23 cellular contexts compared by ENCODE assay signal in the genomic region with DNA sequence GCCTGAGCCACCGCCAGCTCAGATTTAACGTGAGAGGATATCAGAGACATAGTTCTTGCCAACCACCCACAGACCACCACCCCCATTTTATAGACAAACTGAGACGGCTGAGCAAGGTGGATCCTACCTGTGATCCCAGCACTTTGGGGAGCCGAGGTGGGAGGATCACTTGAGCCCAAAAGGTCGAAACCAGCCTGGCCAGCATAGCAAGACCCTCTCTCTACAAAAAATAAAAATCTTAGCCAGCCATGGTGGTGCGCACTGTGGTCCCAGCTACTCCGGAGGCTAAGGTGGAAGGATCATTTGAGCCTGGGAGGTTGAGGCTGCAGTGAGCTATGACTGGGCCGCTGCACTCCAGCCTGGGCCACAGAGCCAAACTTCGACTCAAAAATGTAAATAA. TPM values are rescaled to one million over a fixed set of nuclear protein-coding genes. Genes with fewer than 3 reads are reported as not detected.
A peak's percentile ranks its signal among the peaks of the same experiment; 100 is the strongest.
DNase-seq lines count a peak whose midpoint lies in the region; ATAC-seq and TF ChIP-seq lines count a peak whose summit lies in the region.
"Had no signal": no experiment of that assay in that cellular context is flagged by ENCODE, and none has a peak within 500 bp of the region (broad histone marks: within the 10 kb centered on the region; RNA-seq: fewer than 3 reads in every experiment).

No MANE protein-coding gene starts in this region.

- WGBS in mammary epithelial cell (ENCODE audit: low coverage, missing lambda C conversion rate), result 90% methylated on average over 7 of the region's 9 CpGs

- no peak overlapping the region for H2AFZ ChIP-seq in mammary epithelial cell (ENCODE audit: low read depth, low read length)
- H2AFZ ChIP-seq: GM23248 had no signal

- POLR2A ChIA-PET in CD8-positive, alpha-beta T cell (lab: Charles Lee), result no interaction called here
- POLR2A ChIA-PET in activated CD8-positive, alpha-beta T cell treated with anti-CD3 and anti-CD28 coated beads, Interleukin-2, amount 10 ng/mL, durations not matched to agents 7 days and 5 days (lab: Charles Lee), result no interaction called here

- no peak overlapping the region for H3K27ac ChIP-seq in CD4-positive, CD25-positive, alpha-beta regulatory T cell (ENCODE audit: insufficient read depth, low read length, poor library complexity, severe bottlenecking)
- H3K27ac ChIP-seq in CD8-positive, alpha-beta T cell (ENCODE audit: low read depth, low read length), result no peak overlapping the region
- no peak overlapping the region for H3K27ac ChIP-seq in mammary epithelial cell (ENCODE audit: insufficient read depth, low read depth, low read length)
- no peak overlapping the region for H3K27ac ChIP-seq in uterus
- H3K27ac ChIP-seq: GM23248, neutrophil, SJCRH30 had no signal

- intact Hi-C loops in CD8-positive, alpha-beta T cell (cut with DNase I, micrococcal nuclease), result loop anchor here (5.0 kb wide), 1 partner anchor 76 kb away; the partner anchor contains the start of gene FAM174C (in 2 of the 2)
- intact Hi-C loops in mammary epithelial cell (cut with micrococcal nuclease) (loop anchor here (5.0 kb wide), 1 partner anchor 36 kb away; no protein-coding TSS in a partner anchor), uterus (cut with DNase I; ENCODE audit: low total_unique reads) (no loop called here)

- peaks cover 13% of the 10 kb centered on the region for H3K36me3 Mint-ChIP-seq in CD4-positive, CD25-positive, alpha-beta regulatory T cell
- H3K36me3 Mint-ChIP-seq in CD8-positive, alpha-beta T cell, result peaks cover 15% of the 10 kb centered on the region
- peaks cover 14% of the 10 kb centered on the region for H3K36me3 Mint-ChIP-seq in activated CD8-positive, alpha-beta T cell treated with anti-CD3 and anti-CD28 coated beads, Interleukin-2, amount 10 ng/mL, durations not matched to agents 7 days and 5 days (ENCODE audit: low read depth)
- H3K36me3 Mint-ChIP-seq in memory B cell, result peaks cover 4% of the 10 kb centered on the region

- H3K27me3 Mint-ChIP-seq in CD4-positive, CD25-positive, alpha-beta regulatory T cell, result peaks cover 4% of the 10 kb centered on the region
- no peaks in the 10 kb centered on the region for H3K27me3 Mint-ChIP-seq in CD8-positive, alpha-beta T cell (ENCODE audit: low read depth)
- H3K27me3 Mint-ChIP-seq in activated CD8-positive, alpha-beta T cell treated with anti-CD3 and anti-CD28 coated beads, Interleukin-2, amount 10 ng/mL, durations not matched to agents 7 days and 5 days (ENCODE audit: low read depth), result peaks cover 8% of the 10 kb centered on the region
- H3K27me3 Mint-ChIP-seq in memory B cell, result no peaks in the 10 kb centered on the region

- H3K79me2 ChIP-seq in mammary epithelial cell (ENCODE audit: insufficient read depth, low read length), result peaks cover 12% of the 10 kb centered on the region

- H3K9ac ChIP-seq in mammary epithelial cell (ENCODE audit: insufficient read depth, low read length), result no peak overlapping the region
- H3K9ac ChIP-seq: GM23248 had no signal

- H3K4me1 Mint-ChIP-seq in CD4-positive, CD25-positive, alpha-beta regulatory T cell, result peaks cover 5 to 21% (median 13%) of the 10 kb centered on the region in 4 donors
- peaks cover 12% of the 10 kb centered on the region for H3K4me1 Mint-ChIP-seq in CD8-positive, alpha-beta T cell (ENCODE audit: low read depth)
- H3K4me1 Mint-ChIP-seq in activated CD8-positive, alpha-beta T cell treated with anti-CD3 and anti-CD28 coated beads, Interleukin-2, amount 10 ng/mL, durations not matched to agents 7 days and 5 days (ENCODE audit: low read depth), result peaks cover 14% of the 10 kb centered on the region
- H3K4me1 Mint-ChIP-seq in memory B cell, result peaks cover 8% of the 10 kb centered on the region

- no peak for TF ChIP-seq POLR2A in uterus (IDR thresholded peaks at IDR 0.05)

- no peaks in the 10 kb centered on the region for H3K27me3 ChIP-seq in CD4-positive, CD25-positive, alpha-beta regulatory T cell (ENCODE audit: control insufficient read depth, insufficient read depth, low read length)
- no peaks in the 10 kb centered on the region for H3K27me3 ChIP-seq in CD8-positive, alpha-beta T cell (ENCODE audit: insufficient read depth, low read length)
- H3K27me3 ChIP-seq in mammary epithelial cell (ENCODE audit: insufficient read depth, low read length) (peaks cover 1% of the 10 kb centered on the region), uterus (no peaks in the 10 kb centered on the region)
- H3K27me3 ChIP-seq: colonic mucosa, Peyer's patch, SJCRH30 had no signal

- in situ Hi-C loops in mammary epithelial cell (cut with MboI; ENCODE audit: low sequenced_read_pairs in 2 of 2), result no loop called here

- peaks cover 18% of the 10 kb centered on the region for H3K4me1 ChIP-seq in CD4-positive, CD25-positive, alpha-beta regulatory T cell (ENCODE audit: control insufficient read depth, insufficient read depth, low read length, poor library complexity, severe bottlenecking)
- peaks cover 10% of the 10 kb centered on the region for H3K4me1 ChIP-seq in CD8-positive, alpha-beta T cell (ENCODE audit: insufficient read depth, low read length)
- H3K4me1 ChIP-seq in mammary epithelial cell (ENCODE audit: insufficient read depth, low read length), result peaks cover 3% of the 10 kb centered on the region
- peaks cover 5 to 15% of the 10 kb centered on the region in 2 donors for H3K4me1 ChIP-seq in uterus
- H3K4me1 ChIP-seq: colonic mucosa had no signal

- ATAC-seq in CD4-positive, CD25-positive, alpha-beta regulatory T cell (ENCODE audit: low read depth in 2 of 2), result no peak
- ATAC-seq in CD8-positive, alpha-beta T cell, result no peak
- no peak for ATAC-seq in activated CD8-positive, alpha-beta T cell treated with anti-CD3 and anti-CD28 coated beads, Interleukin-2, amount 10 ng/mL, durations not matched to agents 7 days and 5 days
- no peak for ATAC-seq in memory B cell (ENCODE audit: low read depth)
- ATAC-seq: effector memory CD8-positive, alpha-beta T cell; esophagus mucosa had no signal

- H3K4me3 ChIP-seq in CD4-positive, CD25-positive, alpha-beta regulatory T cell (ENCODE audit: low read depth, low read length), result no peak overlapping the region
- H3K4me3 ChIP-seq in CD8-positive, alpha-beta T cell (ENCODE audit: low read depth, low read length), result no peak overlapping the region
- no peak overlapping the region for H3K4me3 ChIP-seq in mammary epithelial cell (replicated peaks in 1 of 3; ENCODE audit: insufficient read depth in 1 of 3, low read depth in 2 of 3, low read length in 3 of 3)
- H3K4me3 ChIP-seq in uterus, result no peak overlapping the region
- H3K4me3 ChIP-seq: colonic mucosa, GM23248, Peyer's patch, SJCRH30 had no signal

- no peak overlapping the region for H3K27ac Mint-ChIP-seq in CD4-positive, CD25-positive, alpha-beta regulatory T cell
- H3K27ac Mint-ChIP-seq in CD8-positive, alpha-beta T cell, result no peak overlapping the region
- H3K27ac Mint-ChIP-seq in activated CD8-positive, alpha-beta T cell treated with anti-CD3 and anti-CD28 coated beads, Interleukin-2, amount 10 ng/mL, durations not matched to agents 7 days and 5 days, result no peak overlapping the region
- no peak overlapping the region for H3K27ac Mint-ChIP-seq in memory B cell
- H3K27ac Mint-ChIP-seq: effector memory CD8-positive, alpha-beta T cell had no signal

- no peak for TF ChIP-seq CTCF in CD8-positive, alpha-beta T cell (IDR thresholded peaks at IDR 0.05)
- TF ChIP-seq CTCF in mammary epithelial cell (conservative IDR thresholded peaks at IDR 0.05 in 1 of 2, IDR thresholded peaks at IDR 0.05 in 1 of 2; ENCODE audit: extremely low read depth in 1 of 2, insufficient read depth in 1 of 2, low read depth in 1 of 2, low read length in 2 of 2) (no peak), uterus (IDR thresholded peaks at IDR 0.05) (no peak)

- no TSS peak for BruUV-seq in mammary epithelial cell (replicated peaks; lab: Mats Ljungman, UMichigan)

- dilution Hi-C loops in mammary epithelial cell (cut with HindIII; ENCODE audit: low sequenced_read_pairs), result no loop called here

- H3K4me3 Mint-ChIP-seq in CD4-positive, CD25-positive, alpha-beta regulatory T cell, result peak overlapping the region; percentile 30 to 91 (median 70)
- H3K4me3 Mint-ChIP-seq in CD8-positive, alpha-beta T cell, result peak overlapping the region; percentile 51
- H3K4me3 Mint-ChIP-seq in activated CD8-positive, alpha-beta T cell treated with anti-CD3 and anti-CD28 coated beads, Interleukin-2, amount 10 ng/mL, durations not matched to agents 7 days and 5 days, result peak overlapping the region; percentile 31
- peak overlapping the region; percentile 47 for H3K4me3 Mint-ChIP-seq in memory B cell

- H3K9me3 Mint-ChIP-seq in CD4-positive, CD25-positive, alpha-beta regulatory T cell, result no peaks in the 10 kb centered on the region
- H3K9me3 Mint-ChIP-seq in CD8-positive, alpha-beta T cell, result no peaks in the 10 kb centered on the region
- H3K9me3 Mint-ChIP-seq in activated CD8-positive, alpha-beta T cell treated with anti-CD3 and anti-CD28 coated beads, Interleukin-2, amount 10 ng/mL, durations not matched to agents 7 days and 5 days (ENCODE audit: insufficient read depth), result no peaks in the 10 kb centered on the region
- H3K9me3 Mint-ChIP-seq in memory B cell, result no peaks in the 10 kb centered on the region
- H3K9me3 Mint-ChIP-seq: effector memory CD8-positive, alpha-beta T cell had no signal

- H3K4me2 ChIP-seq in mammary epithelial cell (ENCODE audit: insufficient read depth, low read depth, low read length), result no peak overlapping the region

- no peaks in the 10 kb centered on the region for H3K9me3 ChIP-seq in CD4-positive, CD25-positive, alpha-beta regulatory T cell (ENCODE audit: control insufficient read depth in 2 of 2, low read length in 2 of 2)
- H3K9me3 ChIP-seq in CD8-positive, alpha-beta T cell (ENCODE audit: low read length), result no peaks in the 10 kb centered on the region
- H3K9me3 ChIP-seq in mammary epithelial cell (replicated peaks; ENCODE audit: insufficient read depth, low read length), result no peaks in the 10 kb centered on the region
- no peaks in the 10 kb centered on the region for H3K9me3 ChIP-seq in uterus
- H3K9me3 ChIP-seq: colonic mucosa, neutrophil, Peyer's patch, SJCRH30 had no signal

- DNase-seq in CD4-positive, CD25-positive, alpha-beta regulatory T cell, result no peak
- DNase-seq in CD8-positive, alpha-beta T cell, result no peak
- no peak for DNase-seq in activated CD8-positive, alpha-beta T cell treated with anti-CD3 and anti-CD28 coated beads, Interleukin-2, amount 10 ng/mL, durations not matched to agents 7 days and 5 days
- DNase-seq in memory B cell (ENCODE audit: low spot score in 2 of 2) (no peak), mammary epithelial cell (no peak), GM19240 (ENCODE audit: insufficient read length, low spot score) (no peak), uterus (no peak)
- DNase-seq: activated CD4-positive, alpha-beta T cell treated with anti-CD3 and anti-CD28 coated beads for 1 hour; amniotic stem cell; colonic mucosa; effector memory CD8-positive, alpha-beta T cell; foreskin melanocyte; GDM1; GM23248; midbrain; NCI-H187 treated with DMSO at 0.1 percent for 48 hours; NCI-H69; SJCRH30; T-helper 1 cell; trophoblast cell had no signal

- CTCF ChIA-PET in CD8-positive, alpha-beta T cell (lab: Charles Lee), result no interaction called here
- CTCF ChIA-PET in activated CD8-positive, alpha-beta T cell treated with anti-CD3 and anti-CD28 coated beads, Interleukin-2, amount 10 ng/mL, durations not matched to agents 7 days and 5 days (lab: Charles Lee), result no interaction called here
- CTCF ChIA-PET in mammary epithelial cell (lab: Charles Lee; ENCODE audit: low non-redundant PET), result no interaction called here

- peaks cover 6% of the 10 kb centered on the region for H3K36me3 ChIP-seq in CD4-positive, CD25-positive, alpha-beta regulatory T cell (ENCODE audit: control insufficient read depth, insufficient read depth, low read length)
- H3K36me3 ChIP-seq in CD8-positive, alpha-beta T cell (ENCODE audit: insufficient read depth, low read length), result peaks cover 3% of the 10 kb centered on the region
- peaks cover 3% of the 10 kb centered on the region for H3K36me3 ChIP-seq in mammary epithelial cell (ENCODE audit: insufficient read depth, low read length)
- H3K36me3 ChIP-seq in uterus, result no peaks in the 10 kb centered on the region
- H3K36me3 ChIP-seq: colonic mucosa, neutrophil had no signal

- H4K20me1 ChIP-seq in mammary epithelial cell (ENCODE audit: insufficient read depth, low read length), result no peaks in the 10 kb centered on the region

RNA-seq across cellular contexts. Expression of gene NDUFS7, which starts 30.6 kb away (rescaled TPM):
- 58.3 TPM for total RNA-seq in CD4-positive, CD25-positive, alpha-beta regulatory T cell
- polyA plus RNA-seq in CD4-positive, CD25-positive, alpha-beta regulatory T cell, result 100 to 1,000 TPM; 190 to 227 (median 215) TPM
- 10 to 100 TPM; 38.6 to 41.1 TPM for total RNA-seq in CD8-positive, alpha-beta T cell
- 100 to 1,000 TPM; 122 to 127 TPM for total RNA-seq in activated CD8-positive, alpha-beta T cell treated with anti-CD3 and anti-CD28 coated beads, Interleukin-2, amount 10 ng/mL, durations not matched to agents 7 days and 5 days
- total RNA-seq in mammary epithelial cell (10 to 100 TPM; 34.3 to 73.6 TPM), uterus (10 to 100 TPM; 39.2 to 65.5 (median 42.1) TPM)
- polyA plus RNA-seq in mammary epithelial cell, result 61.1 TPM
- polyA minus RNA-seq in mammary epithelial cell, result 11.9 TPM

RNA-seq across cellular contexts. Expression of gene GAMT, which starts 48.2 kb away (rescaled TPM):
- 6.7 TPM for total RNA-seq in CD4-positive, CD25-positive, alpha-beta regulatory T cell
- polyA plus RNA-seq in CD4-positive, CD25-positive, alpha-beta regulatory T cell, result 10 to 100 TPM; 10.4 to 20.2 (median 14.2) TPM
- total RNA-seq in CD8-positive, alpha-beta T cell, result 10 to 100 TPM in 1 of 2 experiments, 1 to 10 TPM in 1; 9.5 to 11.4 TPM
- total RNA-seq in activated CD8-positive, alpha-beta T cell treated with anti-CD3 and anti-CD28 coated beads, Interleukin-2, amount 10 ng/mL, durations not matched to agents 7 days and 5 days, result 10 to 100 TPM; 26.2 to 26.8 TPM
- total RNA-seq in mammary epithelial cell (10 to 100 TPM in 1 of 2 donors, 1 to 10 TPM in 1; 4.2 to 19.5 TPM), uterus (10 to 100 TPM in 2 of 4 donors, 1 to 10 TPM in 2; 3.3 to 14.4 (median 8.4) TPM)
- polyA plus RNA-seq in mammary epithelial cell, result 8.0 TPM
- not detected for polyA minus RNA-seq in mammary epithelial cell

RNA-seq across cellular contexts. Expression of gene DAZAP1, which starts 54.2 kb away (rescaled TPM):
- total RNA-seq in CD4-positive, CD25-positive, alpha-beta regulatory T cell, result 153 TPM
- 1 to 10 TPM; 2.4 to 5.3 (median 4.2) TPM for polyA plus RNA-seq in CD4-positive, CD25-positive, alpha-beta regulatory T cell
- 100 to 1,000 TPM; 140 to 144 TPM for total RNA-seq in CD8-positive, alpha-beta T cell
- total RNA-seq in activated CD8-positive, alpha-beta T cell treated with anti-CD3 and anti-CD28 coated beads, Interleukin-2, amount 10 ng/mL, durations not matched to agents 7 days and 5 days, result 100 to 1,000 TPM; 264 to 270 TPM
- total RNA-seq in mammary epithelial cell, result 100 to 1,000 TPM in 1 of 2 donors, 10 to 100 TPM in 1; 32.8 to 163 TPM
- 56.3 TPM for polyA plus RNA-seq in mammary epithelial cell
- polyA minus RNA-seq in mammary epithelial cell, result 238 TPM
- 100 to 1,000 TPM in 1 of 4 donors, 10 to 100 TPM in 1, 1 to 10 TPM in 2; 1.2 to 102 (median 23.8) TPM for total RNA-seq in uterus
